27 cellular contexts compared by ENCODE assay signal in genomic region chr20:49969946-49970345, GRCh38. TPM values are rescaled to one million over a fixed set of nuclear protein-coding genes. Genes with fewer than 3 reads are reported as not detected.
A peak's percentile ranks its signal among the peaks of the same experiment; 100 is the strongest.
DNase-seq lines count a peak whose midpoint lies in the region; ATAC-seq, FAIRE-seq and TF ChIP-seq lines count a peak whose summit lies in the region.
"Had no signal": no experiment of that assay in that cellular context is flagged by ENCODE, and none has a peak within 500 bp of the region (broad histone marks: within the 10 kb centered on the region; RNA-seq: fewer than 3 reads in every experiment).

No MANE protein-coding gene starts in this region.

- H2AFZ ChIP-seq in hepatocyte: no peak overlapping the region
- H2AFZ ChIP-seq: parathyroid adenoma had no signal

- H3K9ac ChIP-seq in HUES48 (ENCODE audit: low read depth, low read length): no peak overlapping the region
- H3K9ac ChIP-seq: parathyroid adenoma had no signal

- ATAC-seq in SK-N-SH treated with all-trans-retinoic acid at 6 μM for 48 hours: no peak
- ATAC-seq: activated T-cell treated with anti-CD3 and anti-CD28 coated beads, Interleukin-2, amount 50 U/mL, for 72 hours; gastroesophageal sphincter; Panc1; stimulated activated naive CD8-positive, alpha-beta T cell treated with anti-CD3 and anti-CD28 coated beads, Interleukin-15, amount 100 ng/mL, for 72 hours; T-helper 17 cell had no signal

- H3K9me3 ChIP-seq in HUES48 (ENCODE audit: control insufficient read depth, insufficient read depth, low read length) (no peaks in the 10 kb centered on the region), hepatocyte (ENCODE audit: low read depth) (no peaks in the 10 kb centered on the region), small intestine (ENCODE audit: control insufficient read depth, low read depth) (no peaks in the 10 kb centered on the region), SJCRH30 (replicated peaks) (no peaks in the 10 kb centered on the region)
- H3K9me3 ChIP-seq: colonic mucosa, gastroesophageal sphincter, sigmoid colon, SJSA1, thyroid gland had no signal

- no peaks in the 10 kb centered on the region for H4K20me1 ChIP-seq in hepatocyte (ENCODE audit: insufficient read depth, poor library complexity, severe bottlenecking)

- H3K27ac ChIP-seq in HUES48 (ENCODE audit: low read depth, low read length): peak overlapping the region; percentile 36
- H3K27ac ChIP-seq in hepatocyte: no peak overlapping the region
- H3K27ac ChIP-seq in small intestine (ENCODE audit: low read depth in 1 of 2, low read length in 1 of 2): no peak overlapping the region
- no peak overlapping the region for H3K27ac ChIP-seq in SJCRH30
- H3K27ac ChIP-seq: brain microvascular endothelial cell, parathyroid adenoma, sigmoid colon, thyroid gland had no signal

- WGBS in hepatocyte (ENCODE audit: low lambda C conversion rate, missing lambda C conversion rate): 52% methylated on average over 5 of the region's 5 CpGs
- 7 to 49% (median 18%) methylated on average over 5 of the region's 5 CpGs for whole genome bisulfite sequencing in small intestine, 3 donors

- H3K4me2 ChIP-seq in hepatocyte: no peak overlapping the region

- H3K27me3 ChIP-seq in HUES48 (ENCODE audit: control insufficient read depth, insufficient read depth, low read length) (no peaks in the 10 kb centered on the region), hepatocyte (no peaks in the 10 kb centered on the region), small intestine (ENCODE audit: control insufficient read depth in 2 of 2, insufficient read depth in 2 of 2, low read length in 2 of 2) (no peaks in the 10 kb centered on the region), SJCRH30 (no peaks in the 10 kb centered on the region)
- H3K27me3 ChIP-seq: brain microvascular endothelial cell, colonic mucosa, gastroesophageal sphincter, sigmoid colon, SJSA1, thyroid gland had no signal

- no peaks in the 10 kb centered on the region for H3K79me2 ChIP-seq in hepatocyte
- H3K79me2 ChIP-seq: parathyroid adenoma had no signal

- no peak for TF ChIP-seq CTCF in hepatocyte (IDR thresholded peaks at IDR 0.05; ENCODE audit: poor library complexity)

- H3K36me3 ChIP-seq in HUES48 (ENCODE audit: control insufficient read depth, insufficient read depth, low read length) (no peaks in the 10 kb centered on the region), hepatocyte (replicated peaks; ENCODE audit: insufficient read depth, low read depth) (no peaks in the 10 kb centered on the region), small intestine (ENCODE audit: control insufficient read depth in 2 of 2, insufficient read depth in 2 of 2, low read length in 2 of 2) (no peaks in the 10 kb centered on the region), SJCRH30 (no peaks in the 10 kb centered on the region)
- H3K36me3 ChIP-seq: brain microvascular endothelial cell, colonic mucosa, thyroid gland had no signal

- no peaks in the 10 kb centered on the region for H3K9me2 ChIP-seq in hepatocyte (replicated peaks; ENCODE audit: insufficient read depth)

- peaks cover 6% of the 10 kb centered on the region; the same call in 1 of the 2 replicates for H3K4me1 ChIP-seq in HUES48 (ENCODE audit: control insufficient read depth, insufficient read depth, low read length)
- H3K4me1 ChIP-seq in hepatocyte (ENCODE audit: insufficient read depth): peaks cover 10% of the 10 kb centered on the region
- peaks cover 2 to 4% of the 10 kb centered on the region in 2 donors for H3K4me1 ChIP-seq in small intestine (ENCODE audit: control insufficient read depth in 2 of 2, insufficient read depth in 1 of 2, low read depth in 1 of 2, low read length in 1 of 2)
- peaks cover 3% of the 10 kb centered on the region; the same call in 1 of the 2 replicates for H3K4me1 ChIP-seq in SJCRH30
- H3K4me1 ChIP-seq: colonic mucosa, gastroesophageal sphincter, parathyroid adenoma, sigmoid colon, thyroid gland had no signal

- FAIRE-seq in small intestine (lab: Jason Lieb, UNC): no peak
- FAIRE-seq: GM19239 had no signal

- DNase-seq in RPMI8226: peak; percentile 80
- peak; percentile 47 for DNase-seq in hepatocyte (ENCODE audit: low spot score)
- DNase-seq in small intestine: peak; percentile 71
- no peak for DNase-seq in SJCRH30
- DNase-seq in cerebellar nuclear complex (lab: John Stamatoyannopoulos, UW): no peak
- DNase-seq: activated CD4-positive, alpha-beta T cell treated with anti-CD3 and anti-CD28 coated beads for 4 hours; activated naive CD4-positive, alpha-beta T cell treated with Interleukin-2 at 50 U/mL for 16 hours; activated T-cell treated with anti-CD3 and anti-CD28 coated beads, Interleukin-2, amount 50 U/mL, for 72 hours; brain microvascular endothelial cell; CD4-positive, CD25-positive, alpha-beta regulatory T cell; colonic mucosa; effector memory CD4-positive, alpha-beta T cell; hypothalamus; NCI-H2029; nephron progenitor cell; stimulated activated naive CD8-positive, alpha-beta T cell treated with anti-CD3 and anti-CD28 coated beads, Interleukin-15, amount 100 ng/mL, for 72 hours; T-helper 17 cell; thyroid gland had no signal

- H3K4me3 ChIP-seq in HUES48 (ENCODE audit: low read depth, low read length): no peak overlapping the region
- H3K4me3 ChIP-seq in hepatocyte: no peak overlapping the region
- no peak overlapping the region for H3K4me3 ChIP-seq in small intestine (ENCODE audit: low read depth in 1 of 2, low read length in 2 of 2)
- H3K4me3 ChIP-seq in SJCRH30: no peak overlapping the region
- H3K4me3 ChIP-seq: colonic mucosa, gastroesophageal sphincter, sigmoid colon, SJSA1, thyroid gland had no signal

TF ChIP-seq in SK-N-SH treated with all-trans-retinoic acid at 6 μM for 48 hours, 23 proteins besides CTCF, POLR2A, EP300 and RAD21 (continues in another document):
- TF ChIP-seq BACH2 (CRISPR knock-in tag; IDR thresholded peaks at IDR 0.05; ENCODE audit: borderline replicate concordance) (no peak), TOX (CRISPR knock-in tag; IDR thresholded peaks at IDR 0.05; ENCODE audit: borderline replicate concordance) (no peak), CSDC2 (CRISPR knock-in tag; IDR thresholded peaks at IDR 0.05) (no peak), SNAI2 (CRISPR knock-in tag; IDR thresholded peaks at IDR 0.05) (no peak), PATZ1 (CRISPR knock-in tag; IDR thresholded peaks at IDR 0.05; ENCODE audit: borderline replicate concordance) (no peak), ZNF8 (CRISPR knock-in tag; IDR thresholded peaks at IDR 0.05) (no peak), ZFP3 (CRISPR knock-in tag; IDR thresholded peaks at IDR 0.05) (no peak), ZNF565 (CRISPR knock-in tag; conservative IDR thresholded peaks at IDR 0.05; ENCODE audit: low read depth) (no peak), ZNF70 (CRISPR knock-in tag; IDR thresholded peaks at IDR 0.05) (no peak), PPARA (CRISPR knock-in tag; IDR thresholded peaks at IDR 0.05; ENCODE audit: borderline replicate concordance) (no peak), OSR1 (CRISPR knock-in tag; IDR thresholded peaks at IDR 0.05) (no peak)
- TF ChIP-seq, protein P1, sequence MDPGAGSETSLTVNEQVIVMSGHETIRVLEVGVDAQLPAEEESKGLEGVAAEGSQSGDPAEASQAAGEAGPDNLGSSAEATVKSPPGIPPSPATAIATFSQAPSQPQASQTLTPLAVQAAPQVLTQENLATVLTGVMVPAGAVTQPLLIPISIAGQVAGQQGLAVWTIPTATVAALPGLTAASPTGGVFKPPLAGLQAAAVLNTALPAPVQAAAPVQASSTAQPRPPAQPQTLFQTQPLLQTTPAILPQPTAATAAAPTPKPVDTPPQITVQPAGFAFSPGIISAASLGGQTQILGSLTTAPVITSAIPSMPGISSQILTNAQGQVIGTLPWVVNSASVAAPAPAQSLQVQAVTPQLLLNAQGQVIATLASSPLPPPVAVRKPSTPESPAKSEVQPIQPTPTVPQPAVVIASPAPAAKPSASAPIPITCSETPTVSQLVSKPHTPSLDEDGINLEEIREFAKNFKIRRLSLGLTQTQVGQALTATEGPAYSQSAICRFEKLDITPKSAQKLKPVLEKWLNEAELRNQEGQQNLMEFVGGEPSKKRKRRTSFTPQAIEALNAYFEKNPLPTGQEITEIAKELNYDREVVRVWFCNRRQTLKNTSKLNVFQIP (CRISPR knock-in tag; IDR thresholded peaks at IDR 0.05; ENCODE audit: borderline replicate concordance, low read depth): no peak

RNA-seq across cellular contexts. Expression of gene SNAI1, which starts 12.8 kb away (rescaled TPM):
- total RNA-seq in hepatocyte: 2.9 and 3.0 TPM in 2 replicates
- polyA plus RNA-seq in hepatocyte (8.4 and 9.8 TPM in 2 replicates), small intestine (1 to 10 TPM in 2 of 3 donors, not detected in 1; 1.1 to 6.9 TPM)
- total RNA-seq in SJCRH30 (2014; rRNA removed; shearing (Covaris generic)): 29.7 and 30.7 TPM in 2 replicates
- total RNA-seq: LHCN-M2 had no signal

RNA-seq across cellular contexts. Expression of gene RNF114, which starts 33.7 kb away (rescaled TPM):
- 67.1 and 93.7 TPM in 2 replicates for total RNA-seq in hepatocyte
- polyA plus RNA-seq in hepatocyte: 64.8 and 65.8 TPM in 2 replicates
- 10 to 100 TPM; 51.2 to 76.0 (median 60.8) TPM for polyA plus RNA-seq in small intestine
- total RNA-seq in SJCRH30 (2014; rRNA removed; shearing (Covaris generic)): 107 and 108 TPM in 2 replicates

RNA-seq across cellular contexts. Expression of gene SPATA2, which starts 54.6 kb away (rescaled TPM):
- total RNA-seq in hepatocyte: 4.9 and 5.9 TPM in 2 replicates
- polyA plus RNA-seq in hepatocyte: 9.6 and 10.1 TPM in 2 replicates
- 10 to 100 TPM in 1 of 3 donors, 1 to 10 TPM in 2; 8.6 to 11.0 (median 9.9) TPM for polyA plus RNA-seq in small intestine
- 8.2 and 8.3 TPM in 2 replicates for total RNA-seq in SJCRH30 (2014; rRNA removed; shearing (Covaris generic))

Comparison
In these comparisons a context has a peak if more than half of its experiments do, and no peak if none do; other contexts are left out.
1. DNase-seq: peak in RPMI8226 (single experiment), hepatocyte (single experiment) and small intestine (single experiment); none in SJCRH30 (0 of 2) and cerebellar nuclear complex (0 of 2).